In the genomic region with DNA sequence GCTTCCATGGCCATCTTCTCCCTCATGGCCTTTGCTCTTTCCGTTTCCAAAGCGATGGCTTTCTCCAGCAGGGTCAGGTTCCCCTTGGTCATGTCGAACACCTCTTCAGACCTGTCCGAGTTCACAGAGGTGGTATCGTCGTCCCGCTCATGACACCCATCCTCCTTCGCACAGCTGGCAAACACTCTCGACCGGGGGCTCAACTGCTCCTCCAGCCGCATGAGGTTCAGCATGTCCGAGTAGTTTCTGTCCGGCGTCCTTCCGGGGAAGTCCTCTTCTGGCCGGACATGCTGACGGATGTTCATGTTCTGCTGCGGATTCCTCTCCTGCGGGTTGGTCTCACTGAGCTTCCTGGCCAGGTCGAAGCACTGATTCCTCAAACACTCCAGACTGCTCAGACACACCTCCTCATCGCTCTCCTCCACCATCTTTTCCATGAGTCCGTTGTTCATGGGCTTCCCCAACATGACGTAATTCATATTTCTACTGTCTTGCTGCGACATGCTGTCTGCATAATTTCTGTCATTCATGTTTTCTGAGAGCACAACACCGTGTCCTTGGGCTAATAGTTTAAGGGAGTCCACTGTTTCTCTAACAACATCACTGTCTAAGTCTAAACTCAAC, we compare ENCODE assay signal across 21 cellular contexts.
A peak's percentile ranks its signal among the peaks of the same experiment; 100 is the strongest.
DNase-seq lines count a peak whose midpoint lies in the region; TF ChIP-seq lines count a peak whose summit lies in the region.
"Had no signal": no experiment of that assay in that cellular context is flagged by ENCODE, and none has a peak within 500 bp of the region (broad histone marks: within the 10 kb centered on the region; RNA-seq: fewer than 3 reads in every experiment).

No MANE protein-coding gene starts in this region.

- no peaks in the 10 kb centered on the region for H3K4me1 ChIP-seq in right atrium auricular region
- H3K4me1 ChIP-seq in left ventricle myocardium inferior: no peaks in the 10 kb centered on the region
- H3K4me1 ChIP-seq in vagina: no peaks in the 10 kb centered on the region
- H3K4me1 ChIP-seq in uterus: no peaks in the 10 kb centered on the region
- H3K4me1 ChIP-seq: BLaER1, Caco-2 had no signal

- no peaks in the 10 kb centered on the region for H3K36me3 Mint-ChIP-seq in mesothelial cell of epicardium
- H3K36me3 Mint-ChIP-seq in activated T-helper 1 cell treated with anti-CD3 and anti-CD28 coated beads, Interleukin-12 subunit alpha, Interleukin-12 subunit beta, Interleukin-2, Interleukin-4 antibody, amounts not matched to agents 30 ng/mL and 10 ng/mL and 1 ng/mL, durations not matched to agents 14 hours and 24 hours and 36 hours (ENCODE audit: low read depth): no peaks in the 10 kb centered on the region
- H3K36me3 Mint-ChIP-seq: CD4-positive, CD25-positive, alpha-beta regulatory T cell; CD8-positive, alpha-beta T cell had no signal

- no peak overlapping the region for H3K4me3 ChIP-seq in right atrium auricular region
- no peak overlapping the region for H3K4me3 ChIP-seq in left ventricle myocardium inferior
- H3K4me3 ChIP-seq in coronary artery: no peak overlapping the region
- no peak overlapping the region for H3K4me3 ChIP-seq in vagina
- H3K4me3 ChIP-seq in uterus: no peak overlapping the region
- H3K4me3 ChIP-seq: BLaER1, GM12878, GM23338 had no signal

- no peak overlapping the region for H3K4me3 Mint-ChIP-seq in mesothelial cell of epicardium
- H3K4me3 Mint-ChIP-seq in activated T-helper 1 cell treated with anti-CD3 and anti-CD28 coated beads, Interleukin-12 subunit alpha, Interleukin-12 subunit beta, Interleukin-2, Interleukin-4 antibody, amounts not matched to agents 30 ng/mL and 10 ng/mL and 1 ng/mL, durations not matched to agents 14 hours and 24 hours and 36 hours: no peak overlapping the region
- H3K4me3 Mint-ChIP-seq: B cell; CD4-positive, CD25-positive, alpha-beta regulatory T cell; CD8-positive, alpha-beta T cell; GM23338; H9 had no signal

- no peak overlapping the region for H3K27ac ChIP-seq in right atrium auricular region
- no peak overlapping the region for H3K27ac ChIP-seq in left ventricle myocardium inferior (replicated peaks)
- no peak overlapping the region for H3K27ac ChIP-seq in coronary artery
- H3K27ac ChIP-seq in vagina: no peak overlapping the region
- no peak overlapping the region for H3K27ac ChIP-seq in uterus
- H3K27ac ChIP-seq: 22Rv1, BLaER1, C4-2B had no signal

- no peaks in the 10 kb centered on the region for H3K36me3 ChIP-seq in right atrium auricular region
- no peaks in the 10 kb centered on the region for H3K36me3 ChIP-seq in left ventricle myocardium inferior
- H3K36me3 ChIP-seq in vagina: no peaks in the 10 kb centered on the region
- H3K36me3 ChIP-seq in uterus: no peaks in the 10 kb centered on the region
- H3K36me3 ChIP-seq: BLaER1 had no signal

- peak overlapping the region; percentile 57 for H3K27ac Mint-ChIP-seq in mesothelial cell of epicardium
- H3K27ac Mint-ChIP-seq in activated T-helper 1 cell treated with anti-CD3 and anti-CD28 coated beads, Interleukin-12 subunit alpha, Interleukin-12 subunit beta, Interleukin-2, Interleukin-4 antibody, amounts not matched to agents 30 ng/mL and 10 ng/mL and 1 ng/mL, durations not matched to agents 14 hours and 24 hours and 36 hours: no peak overlapping the region
- H3K27ac Mint-ChIP-seq: B cell; CD4-positive, CD25-positive, alpha-beta regulatory T cell; CD8-positive, alpha-beta T cell; GM23338; H9 had no signal

- H3K9me3 Mint-ChIP-seq in mesothelial cell of epicardium: no peaks in the 10 kb centered on the region
- no peaks in the 10 kb centered on the region for H3K9me3 Mint-ChIP-seq in activated T-helper 1 cell treated with anti-CD3 and anti-CD28 coated beads, Interleukin-12 subunit alpha, Interleukin-12 subunit beta, Interleukin-2, Interleukin-4 antibody, amounts not matched to agents 30 ng/mL and 10 ng/mL and 1 ng/mL, durations not matched to agents 14 hours and 24 hours and 36 hours
- H3K9me3 Mint-ChIP-seq: CD4-positive, CD25-positive, alpha-beta regulatory T cell; CD8-positive, alpha-beta T cell; GM23338; H9 had no signal

- intact Hi-C loops in left ventricle myocardium inferior (cut with micrococcal nuclease): no loop called here
- intact Hi-C loops in vagina (cut with DNase I): no loop called here
- intact Hi-C loops in activated T-helper 1 cell treated with anti-CD3 and anti-CD28 coated beads, Interleukin-12 subunit alpha, Interleukin-12 subunit beta, Interleukin-2, Interleukin-4 antibody, amounts not matched to agents 30 ng/mL and 10 ng/mL and 1 ng/mL, durations not matched to agents 14 hours and 24 hours and 36 hours (cut with micrococcal nuclease): no loop called here
- intact Hi-C loops in uterus (cut with DNase I; ENCODE audit: low total_unique reads): no loop called here

- peaks cover 22% of the 10 kb centered on the region for H3K27me3 Mint-ChIP-seq in mesothelial cell of epicardium (ENCODE audit: low read depth)
- peaks cover 7% of the 10 kb centered on the region for H3K27me3 Mint-ChIP-seq in activated T-helper 1 cell treated with anti-CD3 and anti-CD28 coated beads, Interleukin-12 subunit alpha, Interleukin-12 subunit beta, Interleukin-2, Interleukin-4 antibody, amounts not matched to agents 30 ng/mL and 10 ng/mL and 1 ng/mL, durations not matched to agents 14 hours and 24 hours and 36 hours (ENCODE audit: insufficient read depth)
- H3K27me3 Mint-ChIP-seq: CD4-positive, CD25-positive, alpha-beta regulatory T cell had no signal

- peaks cover 22% of the 10 kb centered on the region for H3K4me1 Mint-ChIP-seq in mesothelial cell of epicardium
- no peaks in the 10 kb centered on the region for H3K4me1 Mint-ChIP-seq in activated T-helper 1 cell treated with anti-CD3 and anti-CD28 coated beads, Interleukin-12 subunit alpha, Interleukin-12 subunit beta, Interleukin-2, Interleukin-4 antibody, amounts not matched to agents 30 ng/mL and 10 ng/mL and 1 ng/mL, durations not matched to agents 14 hours and 24 hours and 36 hours (ENCODE audit: low read depth)
- H3K4me1 Mint-ChIP-seq: B cell had no signal

- no peaks in the 10 kb centered on the region for H3K27me3 ChIP-seq in right atrium auricular region
- peaks cover 9% of the 10 kb centered on the region for H3K27me3 ChIP-seq in left ventricle myocardium inferior (ENCODE audit: low read depth)
- no peaks in the 10 kb centered on the region for H3K27me3 ChIP-seq in vagina
- no peaks in the 10 kb centered on the region for H3K27me3 ChIP-seq in uterus
- H3K27me3 ChIP-seq: BLaER1 had no signal

- H3K9me3 ChIP-seq in right atrium auricular region: no peaks in the 10 kb centered on the region
- H3K9me3 ChIP-seq in left ventricle myocardium inferior (replicated peaks): no peaks in the 10 kb centered on the region
- H3K9me3 ChIP-seq in vagina: no peaks in the 10 kb centered on the region
- H3K9me3 ChIP-seq in uterus: no peaks in the 10 kb centered on the region
- H3K9me3 ChIP-seq: BLaER1, Caco-2 had no signal

- no peak for TF ChIP-seq POLR2A in vagina (IDR thresholded peaks at IDR 0.05)
- TF ChIP-seq POLR2A in uterus (IDR thresholded peaks at IDR 0.05): no peak

- DNase-seq in right atrium auricular region (ENCODE audit: low spot score) (peak; percentile 48), left ventricle myocardium inferior (no peak), coronary artery (ENCODE audit: low spot score) (peak; percentile 29), mesothelial cell of epicardium (ENCODE audit: low spot score in 2 of 2, unreplicated experiment in 2 of 2) (no peak), vagina (ENCODE audit: extremely low spot score in 2 of 2) (peak; percentile 71 to 77), ureter (ENCODE audit: low spot score) (no peak), uterus (no peak)
- DNase-seq in activated T-helper 1 cell treated with anti-CD3 and anti-CD28 coated beads, Interleukin-12 subunit alpha, Interleukin-12 subunit beta, Interleukin-2, Interleukin-4 antibody, amounts not matched to agents 30 ng/mL and 10 ng/mL and 1 ng/mL, durations not matched to agents 14 hours and 24 hours and 36 hours (ENCODE audit: low spot score): no peak
- DNase-seq: Caco-2; CD4-positive, CD25-positive, alpha-beta regulatory T cell; CD8-positive, alpha-beta T cell; DMS79; EL; GDM1; H9 had no signal

- TF ChIP-seq CTCF in right atrium auricular region (IDR thresholded peaks at IDR 0.05): no peak
- TF ChIP-seq CTCF in left ventricle myocardium inferior (IDR thresholded peaks at IDR 0.05; ENCODE audit: borderline replicate concordance): no peak
- TF ChIP-seq CTCF in coronary artery (IDR thresholded peaks at IDR 0.05): no peak
- no peak for TF ChIP-seq CTCF in mesothelial cell of epicardium (IDR thresholded peaks at IDR 0.05; ENCODE audit: unreplicated experiment)
- TF ChIP-seq CTCF in vagina (IDR thresholded peaks at IDR 0.05): no peak
- no peak for TF ChIP-seq CTCF in uterus (IDR thresholded peaks at IDR 0.05)

Comparison
In these comparisons a context has a peak if more than half of its experiments do, and no peak if none do; other contexts are left out.
1. DNase-seq: peak in right atrium auricular region (single experiment), coronary artery (single experiment) and vagina (2 of 2); none in left ventricle myocardium inferior (single experiment), mesothelial cell of epicardium (0 of 2), activated T-helper 1 cell treated with anti-CD3 and anti-CD28 coated beads, Interleukin-12 subunit alpha, Interleukin-12 subunit beta, Interleukin-2, Interleukin-4 antibody, amounts not matched to agents 30 ng/mL and 10 ng/mL and 1 ng/mL, durations not matched to agents 14 hours and 24 hours and 36 hours (single experiment), ureter (single experiment) and uterus (0 of 2).